Comparison of ENCODE assay signal across 18 cellular contexts in the genomic region with DNA sequence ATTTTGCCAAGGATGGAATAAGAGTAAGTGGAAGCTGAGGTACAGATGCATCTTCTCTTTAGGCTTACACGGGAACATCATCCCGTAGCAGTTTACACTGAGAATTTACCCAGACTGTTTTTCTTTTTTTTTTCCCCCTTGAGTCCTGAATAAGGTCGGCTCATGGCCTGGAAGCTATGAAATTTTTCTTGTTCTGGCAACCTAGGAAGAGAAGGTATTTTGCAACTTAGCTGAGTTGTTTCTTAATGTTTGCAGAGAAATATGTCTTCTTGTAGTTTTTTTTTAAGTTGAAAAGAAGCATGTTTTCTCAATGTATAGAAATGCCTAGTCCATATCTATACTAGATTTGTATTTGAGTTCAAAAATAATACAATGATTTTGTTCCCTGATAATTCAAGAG.
DNase-seq lines count a peak whose midpoint lies in the region; ATAC-seq lines count a peak whose summit lies in the region.
"Had no signal": no experiment of that assay in that cellular context is flagged by ENCODE, and none has a peak within 500 bp of the region (broad histone marks: within the 10 kb centered on the region; RNA-seq: fewer than 3 reads in every experiment).

No MANE protein-coding gene starts in this region.

- H3K9me3 ChIP-seq in mesenchymal stem cell (ENCODE audit: control insufficient read depth, low read length) = no peaks in the 10 kb centered on the region
- H3K9me3 ChIP-seq: Caco-2 had no signal

- no peak overlapping the region for H3K4me2 ChIP-seq in mesenchymal stem cell (ENCODE audit: low read length, poor library complexity, severe bottlenecking)

- H3K18ac ChIP-seq in mesenchymal stem cell (ENCODE audit: low read depth in 1 of 2, low read length in 2 of 2) = no peak overlapping the region

- no peak overlapping the region for H4K8ac ChIP-seq in mesenchymal stem cell (ENCODE audit: low read length)

- DNase-seq in EL (peak; percentile 4), NOMO-1 treated with DMSO at 0.1 percent for 48 hours (lab: John Stamatoyannopoulos, UW; ENCODE audit: unreplicated experiment) (peak; percentile 31), fibroblast of gingiva (ENCODE audit: low read depth) (peak; percentile 54), mesenchymal stem cell (peak; percentile 13), DMS153 treated with DMSO at 0.1 percent for 48 hours (lab: John Stamatoyannopoulos, UW; ENCODE audit: unreplicated experiment) (no peak), COLO668 (lab: John Stamatoyannopoulos, UW; ENCODE audit: unreplicated experiment) (no peak)
- DNase-seq in activated T-cell treated with anti-CD3 and anti-CD28 coated beads, Interleukin-2, amount 50 U/mL, for 1 hour = no peak
- DNase-seq: ACHN, Caco-2, DMS53, HFFc6, Kasumi-1, MV-4-11, NCI-H1417, NCI-H2029 treated with DMSO at 0.1 percent for 48 hours, NCI-H510A treated with DMSO at 0.1 percent for 48 hours, SHP77 had no signal

- no peaks in the 10 kb centered on the region for H3K4me1 ChIP-seq in mesenchymal stem cell (ENCODE audit: control insufficient read depth, insufficient read depth, low read depth, low read length)
- H3K4me1 ChIP-seq: Caco-2 had no signal

- H2BK15ac ChIP-seq in mesenchymal stem cell (ENCODE audit: low read depth, poor library complexity, severe bottlenecking) = no peak overlapping the region

- peak overlapping the region in 1 of 2 experiments; percentile 42 for H3K4me3 ChIP-seq in mesenchymal stem cell (ENCODE audit: insufficient read depth in 1 of 2, low read depth in 1 of 2, low read length in 2 of 2)

- ATAC-seq in HG02970 (IDR thresholded peaks at IDR 0.05; ENCODE audit: low FRiP score, unreplicated experiment) = no peak

- no peak overlapping the region for H3K9ac ChIP-seq in mesenchymal stem cell (ENCODE audit: low read length)

- H3K4ac ChIP-seq in mesenchymal stem cell (ENCODE audit: low read depth in 1 of 2, low read length in 2 of 2) = no peak overlapping the region

- H3K14ac ChIP-seq in mesenchymal stem cell (ENCODE audit: low read length in 2 of 2) = no peak overlapping the region

- H3K79me1 ChIP-seq in mesenchymal stem cell (replicated peaks; ENCODE audit: low read length, poor library complexity, severe bottlenecking) = no peaks in the 10 kb centered on the region

- no peak overlapping the region for H4K91ac ChIP-seq in mesenchymal stem cell (ENCODE audit: low read length)

- no peak overlapping the region for H2BK120ac ChIP-seq in mesenchymal stem cell (ENCODE audit: low read depth, low read length)

- H2AFZ ChIP-seq in mesenchymal stem cell (ENCODE audit: low read depth, low read length) = no peak overlapping the region

- no peak overlapping the region for H3K27ac ChIP-seq in mesenchymal stem cell (ENCODE audit: low read length, poor library complexity, severe bottlenecking)

- H3K23ac ChIP-seq in mesenchymal stem cell (ENCODE audit: low read length in 2 of 2) = no peak overlapping the region

- 77% methylated on average over 3 of the region's 3 CpGs for WGBS in mesenchymal stem cell

- H2AK5ac ChIP-seq in mesenchymal stem cell (ENCODE audit: low read length, severe bottlenecking) = no peak overlapping the region

- no peak overlapping the region for H2BK5ac ChIP-seq in mesenchymal stem cell (ENCODE audit: low read depth, low read length, poor library complexity, severe bottlenecking)

- no peaks in the 10 kb centered on the region for H3K36me3 ChIP-seq in mesenchymal stem cell (ENCODE audit: control insufficient read depth in 1 of 2, insufficient read depth in 2 of 2, low read depth in 1 of 2, low read length in 2 of 2)

- no peak overlapping the region for H2BK12ac ChIP-seq in mesenchymal stem cell (ENCODE audit: low read length in 2 of 2)

- H3K27me3 ChIP-seq in mesenchymal stem cell (ENCODE audit: control insufficient read depth in 1 of 2, insufficient read depth in 1 of 2, low read length in 2 of 2) = no peaks in the 10 kb centered on the region

Comparison
In these comparisons a context has a peak if more than half of its experiments do, and no peak if none do; other contexts are left out.
1. DNase-seq: peak in EL (single experiment), NOMO-1 treated with DMSO at 0.1 percent for 48 hours (single experiment), fibroblast of gingiva (single experiment) and mesenchymal stem cell (single experiment); none in DMS153 treated with DMSO at 0.1 percent for 48 hours (single experiment), COLO668 (single experiment) and activated T-cell treated with anti-CD3 and anti-CD28 coated beads, Interleukin-2, amount 50 U/mL, for 1 hour (single experiment).